Comparison of ENCODE assay signal across 1 cellular context in genomic region chr3:194259982-194260856, GRCh38.
TF ChIP-seq lines count a peak whose summit lies in the region.

No MANE protein-coding gene starts in this region.

TF ChIP-seq in K562, 482 proteins besides CTCF, POLR2A, EP300 and RAD21 (continued from another document):
- TF ChIP-seq HOMEZ (CRISPR knock-in tag; IDR thresholded peaks at IDR 0.05) (no peak), TEAD4 (IDR thresholded peaks at IDR 0.05; ENCODE audit: low read length) (no peak), TEAD4 (CRISPR knock-in tag; IDR thresholded peaks at IDR 0.05; ENCODE audit: borderline replicate concordance) (no peak), HDAC3 (IDR thresholded peaks at IDR 0.05; ENCODE audit: borderline replicate concordance, partially characterized antibody) (no peak), HNRNPH1 (optimal IDR thresholded peaks at IDR 0.05; ENCODE audit: low read depth, low read length) (no peak), FOXM1 (IDR thresholded peaks at IDR 0.05; ENCODE audit: low read depth) (no peak), FOXM1 (CRISPR knock-in tag; IDR thresholded peaks at IDR 0.05; ENCODE audit: low read depth) (no peak), JUND (IDR thresholded peaks at IDR 0.05; ENCODE audit: borderline replicate concordance, low read depth, low read length) (no peak), JUND (tag; IDR thresholded peaks at IDR 0.05; ENCODE audit: borderline replicate concordance, low read depth, low read length) (0 out of 3 replicates have a peak, but pooled peaks have one; percentile 11), CHD1 (IDR thresholded peaks at IDR 0.05; ENCODE audit: low read length) (no peak), ZNF592 (IDR thresholded peaks at IDR 0.05) (peak; percentile 54), GTF2E2 (tag; IDR thresholded peaks at IDR 0.05) (no peak), CHD2 (IDR thresholded peaks at IDR 0.05; ENCODE audit: low read depth, low read length) (peak; percentile 90), MLX (CRISPR knock-in tag; conservative IDR thresholded peaks at IDR 0.05) (no peak), RERE (CRISPR knock-in tag; IDR thresholded peaks at IDR 0.05; ENCODE audit: borderline replicate concordance) (no peak), SMAD3 (CRISPR knock-in tag; conservative IDR thresholded peaks at IDR 0.05) (0 out of 2 replicates have a peak, but pooled peaks have one; percentile 31)
TF ChIP-seq in K562: peak in this region for 17.
